In the genomic region with DNA sequence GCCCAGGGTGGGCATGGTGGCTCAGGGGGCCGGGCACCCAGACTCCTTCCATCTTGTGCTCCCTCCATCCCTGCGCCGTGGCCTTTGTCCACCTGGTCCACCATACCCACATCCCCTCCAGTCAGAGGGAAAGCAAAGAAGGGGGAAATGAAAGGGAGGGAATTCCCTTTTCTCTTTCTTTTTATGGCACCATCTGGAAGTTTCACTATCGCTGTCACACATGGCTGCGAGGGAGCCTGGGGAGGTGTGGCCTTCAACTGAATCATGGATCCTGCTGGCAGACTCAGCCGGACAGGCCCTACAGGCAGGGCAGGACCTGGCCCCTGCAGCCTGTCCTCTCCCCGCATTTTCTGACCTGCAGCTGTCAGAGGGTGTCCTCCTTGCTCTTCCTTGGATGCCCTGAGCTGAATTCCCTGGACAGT, we compare ENCODE assay signal across 10 cellular contexts. TPM values are rescaled to one million over a fixed set of nuclear protein-coding genes. Genes with fewer than 3 reads are reported as not detected.
A peak's percentile ranks its signal among the peaks of the same experiment; 100 is the strongest.
DNase-seq lines count a peak whose midpoint lies in the region; ATAC-seq and TF ChIP-seq lines count a peak whose summit lies in the region.
"Had no signal": no experiment of that assay in that cellular context is flagged by ENCODE, and none has a peak within 500 bp of the region (broad histone marks: within the 10 kb centered on the region; RNA-seq: fewer than 3 reads in every experiment).

No MANE protein-coding gene starts in this region.

- H3K36me3 ChIP-seq in Caco-2 (ENCODE audit: control insufficient read depth, insufficient read depth, low read length) (no peaks in the 10 kb centered on the region), SJCRH30 (no peaks in the 10 kb centered on the region)

- H3K4me3 ChIP-seq in Caco-2 (ENCODE audit: low read depth, low read length) (no peak overlapping the region), SJCRH30 (no peak overlapping the region)

- no peaks in the 10 kb centered on the region for H3K9me3 Mint-ChIP-seq in Caco-2 (ENCODE audit: unreplicated experiment)
- H3K9me3 Mint-ChIP-seq in T-helper 2 cell treated with Interferon-gamma antibody and Interleukin-4, amounts not matched to agents 5 μg/mL and 100 μg/mL, for 36 hours: no peaks in the 10 kb centered on the region

- H3K4me1 Mint-ChIP-seq in Caco-2 (ENCODE audit: low read depth, unreplicated experiment): peaks cover 9% of the 10 kb centered on the region
- H3K4me1 Mint-ChIP-seq in T-helper 2 cell treated with Interferon-gamma antibody and Interleukin-4, amounts not matched to agents 5 μg/mL and 100 μg/mL, for 36 hours (ENCODE audit: low read depth): peaks cover 2% of the 10 kb centered on the region

- CTCF ChIA-PET in Caco-2 (lab: Charles Lee): interaction anchor here (0.5 to 1.1 kb wide), 3 partner anchors 77 to 226 kb away, joined by 3 to 5 read pairs (median 4); no protein-coding TSS in a partner anchor

- POLR2A ChIA-PET in Caco-2 (lab: Charles Lee): interaction anchor here (0.7 kb wide), 1 partner anchor 67 kb away, joined by 5 read pairs; no protein-coding TSS in a partner anchor

- H3K27me3 Mint-ChIP-seq in Caco-2 (ENCODE audit: insufficient read depth, unreplicated experiment): no peaks in the 10 kb centered on the region
- H3K27me3 Mint-ChIP-seq in T-helper 2 cell treated with Interferon-gamma antibody and Interleukin-4, amounts not matched to agents 5 μg/mL and 100 μg/mL, for 36 hours (ENCODE audit: low read depth): no peaks in the 10 kb centered on the region

- intact Hi-C loops in Caco-2 (cut with micrococcal nuclease; ENCODE audit: unreplicated experiment): loop anchor here (1.0 kb wide), 3 partner anchors 61 to 174 kb away; a partner anchor contains a TSS

- H3K27ac ChIP-seq in SJCRH30: no peak overlapping the region

- H3K4me1 ChIP-seq in Caco-2: peaks cover 13% of the 10 kb centered on the region
- peaks cover 18% of the 10 kb centered on the region for H3K4me1 ChIP-seq in SJCRH30

- no peaks in the 10 kb centered on the region for H3K27me3 ChIP-seq in Caco-2 (replicated peaks; ENCODE audit: control insufficient read depth, insufficient read depth, low read length)
- H3K27me3 ChIP-seq in SJCRH30: no peaks in the 10 kb centered on the region

- BruUV-seq in Caco-2 (replicated peaks; lab: Mats Ljungman, UMichigan): no TSS peak

- H3K9me3 ChIP-seq in Caco-2: no peaks in the 10 kb centered on the region
- H3K9me3 ChIP-seq in SJCRH30 (replicated peaks): no peaks in the 10 kb centered on the region

- no peak overlapping the region for H3K27ac Mint-ChIP-seq in Caco-2 (ENCODE audit: unreplicated experiment)
- no peak overlapping the region for H3K27ac Mint-ChIP-seq in T-helper 2 cell treated with Interferon-gamma antibody and Interleukin-4, amounts not matched to agents 5 μg/mL and 100 μg/mL, for 36 hours

- ATAC-seq in GM21786 (IDR thresholded peaks at IDR 0.05; ENCODE audit: unreplicated experiment) (peak; percentile 48), HG03095 (IDR thresholded peaks at IDR 0.05; ENCODE audit: unreplicated experiment) (no peak)

- no peak overlapping the region for H3K4me3 Mint-ChIP-seq in Caco-2 (ENCODE audit: unreplicated experiment)
- no peak overlapping the region for H3K4me3 Mint-ChIP-seq in T-helper 2 cell treated with Interferon-gamma antibody and Interleukin-4, amounts not matched to agents 5 μg/mL and 100 μg/mL, for 36 hours

- peaks cover 6% of the 10 kb centered on the region for H3K36me3 Mint-ChIP-seq in Caco-2 (ENCODE audit: insufficient read depth, unreplicated experiment)
- no peaks in the 10 kb centered on the region for H3K36me3 Mint-ChIP-seq in T-helper 2 cell treated with Interferon-gamma antibody and Interleukin-4, amounts not matched to agents 5 μg/mL and 100 μg/mL, for 36 hours (ENCODE audit: low read depth)

- peak in 1 of 2 experiments; percentile 48 for TF ChIP-seq CTCF in Caco-2 (IDR thresholded peaks at IDR 0.05; ENCODE audit: insufficient read depth in 1 of 2, low read depth in 1 of 2, low read length in 1 of 2, severe bottlenecking in 1 of 2, unreplicated experiment in 1 of 2)

- DNase-seq in Caco-2 (peak; percentile 76 to 80), SJCRH30 (peak; percentile 52 to 61), kidney tubule cell (ENCODE audit: low spot score) (peak; percentile 88), NOMO-1 (lab: John Stamatoyannopoulos, UW; ENCODE audit: unreplicated experiment in 2 of 2) (no peak), SHP77 treated with DMSO at 0.1 percent for 48 hours (lab: John Stamatoyannopoulos, UW) (no peak)
- no peak for DNase-seq in T-helper 2 cell treated with Interferon-gamma antibody and Interleukin-4, amounts not matched to agents 5 μg/mL and 100 μg/mL, for 36 hours (ENCODE audit: low spot score)

RNA-seq across cellular contexts. Expression of a gene that starts 6.2 kb away (rescaled TPM):
- total RNA-seq in Caco-2 (2022): 0.67 and 0.73 TPM in 2 replicates
- not detected in 2 replicates for total RNA-seq in SJCRH30 (2014; rRNA removed; shearing (Covaris generic))
- total RNA-seq: aorta, lower leg skin had no signal

Comparison
In these comparisons a context has a peak if more than half of its experiments do, and no peak if none do; other contexts are left out.
1. DNase-seq: peak in Caco-2 (2 of 2), SJCRH30 (2 of 2) and kidney tubule cell (single experiment); none in NOMO-1 (0 of 2), SHP77 treated with DMSO at 0.1 percent for 48 hours (single experiment) and T-helper 2 cell treated with Interferon-gamma antibody and Interleukin-4, amounts not matched to agents 5 μg/mL and 100 μg/mL, for 36 hours (single experiment).